In genomic region chr5:140018096-140018481, GRCh38 we compare ENCODE assay signal across 28 cellular contexts. TPM values are rescaled to one million over a fixed set of nuclear protein-coding genes. Genes with fewer than 3 reads are reported as not detected.
"Had no signal": no experiment of that assay in that cellular context is flagged by ENCODE, and none has a peak within 500 bp of the region (broad histone marks: within the 10 kb centered on the region; RNA-seq: fewer than 3 reads in every experiment).

No MANE protein-coding gene starts in this region.

- H3K36me3 ChIP-seq: colonic mucosa, ovary, right lobe of liver, uterus had no signal

- H3K27ac ChIP-seq: colonic mucosa, right lobe of liver, testis, uterus had no signal

- H3K4me1 ChIP-seq: colonic mucosa, right lobe of liver, uterus had no signal

- H3K27me3 ChIP-seq: colonic mucosa, dorsolateral prefrontal cortex, ovary, right lobe of liver, testis, uterus had no signal

- DNase-seq: activated B cell treated with CpG ODN at 0.5 μM for 24 hours; activated CD4-positive, alpha-beta memory T cell treated with anti-CD3 and anti-CD28 coated beads for 36 hours; activated CD4-positive, alpha-beta T cell treated with anti-CD3 and anti-CD28 coated beads for 36 hours; activated effector memory CD4-positive, alpha-beta T cell treated with Interleukin-2 at 50 U/mL for 16 hours; activated naive CD4-positive, alpha-beta T cell treated with anti-CD3 and anti-CD28 coated beads, Interleukin-2, amount 10 ng/mL, durations not matched to agents 7 days and 5 days; activated T-cell treated with anti-CD3 and anti-CD28 coated beads, Interleukin-2, amount 50 U/mL, for 72 hours; anterior cingulate cortex; central memory CD4-positive, alpha-beta T cell; colonic mucosa; effector memory CD8-positive, alpha-beta T cell; foreskin melanocyte; glutamatergic neuron; hypothalamus; ovary; right lobe of liver; stimulated activated CD4-positive, alpha-beta T cell treated with anti-CD3 and anti-CD28 coated beads, Interleukin-2, amount 100 ng/mL, for 48 hours; stimulated activated CD8-positive, alpha-beta memory T cell treated with anti-CD3 and anti-CD28 coated beads, Interleukin-4, amount 100 ng/mL, for 48 hours; stimulated activated naive B cell treated with anti-CD40 and anti-IgM and Interleukin-4, amounts not matched to agents 10 μg/mL and 1 μg/mL and 100 μg/mL, for 72 hours; T-cell; T-helper 9 cell; testis; trophoblast cell; uterus had no signal

- FAIRE-seq: endothelial cell of umbilical vein had no signal

- H3K4me3 ChIP-seq: colonic mucosa, dorsolateral prefrontal cortex, ovary, right lobe of liver, smooth muscle cell, testis, uterus had no signal

- H3K9me3 ChIP-seq: colonic mucosa, ovary, right lobe of liver, testis, uterus had no signal

- ATAC-seq: activated CD4-positive, alpha-beta T cell treated with anti-CD3 and anti-CD28 coated beads for 36 hours; activated T-cell treated with anti-CD3 and anti-CD28 coated beads, Interleukin-2, amount 50 U/mL, for 72 hours; effector memory CD8-positive, alpha-beta T cell; esophagus mucosa; natural killer cell treated with Interleukin-12 subunit alpha and Interleukin-12 subunit beta and Interleukin-15 and Interleukin-18, amount 100 ng/mL, for 72 hours; stimulated activated naive B cell treated with anti-CD40 and anti-IgM and Interleukin-4, amounts not matched to agents 10 μg/mL and 1 μg/mL and 100 μg/mL, for 72 hours; T-cell had no signal

RNA-seq across cellular contexts. Expression of gene NRG2, which starts 25.0 kb away (rescaled TPM):
- total RNA-seq: activated CD4-positive, alpha-beta memory T cell treated with anti-CD3 and anti-CD28 coated beads for 36 hours; natural killer cell treated with Interleukin-12 subunit alpha and Interleukin-12 subunit beta and Interleukin-15 and Interleukin-18, amount 100 ng/mL, for 72 hours had no signal
